1 cellular context compared by ENCODE assay signal in the genomic region with DNA sequence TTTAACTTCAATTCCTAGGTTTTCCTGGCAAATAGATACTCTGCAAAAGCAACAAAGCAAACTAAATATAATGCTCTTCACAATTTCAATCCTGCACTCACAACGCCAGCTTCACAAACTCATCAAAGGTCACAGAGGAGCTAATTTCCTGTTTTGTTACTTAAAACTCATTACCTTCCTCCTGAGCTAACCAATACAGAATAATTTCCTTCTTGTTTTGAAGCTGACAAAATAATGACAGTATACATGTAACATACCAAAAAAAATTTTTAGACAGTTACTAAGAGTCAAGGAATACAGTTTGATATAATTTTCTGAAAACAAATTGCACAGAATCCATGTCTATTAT.
TF ChIP-seq lines count a peak whose summit lies in the region.

No MANE protein-coding gene starts in this region.

TF ChIP-seq in K562, 482 proteins besides CTCF, POLR2A, EP300 and RAD21:
- TF ChIP-seq, protein P1, sequence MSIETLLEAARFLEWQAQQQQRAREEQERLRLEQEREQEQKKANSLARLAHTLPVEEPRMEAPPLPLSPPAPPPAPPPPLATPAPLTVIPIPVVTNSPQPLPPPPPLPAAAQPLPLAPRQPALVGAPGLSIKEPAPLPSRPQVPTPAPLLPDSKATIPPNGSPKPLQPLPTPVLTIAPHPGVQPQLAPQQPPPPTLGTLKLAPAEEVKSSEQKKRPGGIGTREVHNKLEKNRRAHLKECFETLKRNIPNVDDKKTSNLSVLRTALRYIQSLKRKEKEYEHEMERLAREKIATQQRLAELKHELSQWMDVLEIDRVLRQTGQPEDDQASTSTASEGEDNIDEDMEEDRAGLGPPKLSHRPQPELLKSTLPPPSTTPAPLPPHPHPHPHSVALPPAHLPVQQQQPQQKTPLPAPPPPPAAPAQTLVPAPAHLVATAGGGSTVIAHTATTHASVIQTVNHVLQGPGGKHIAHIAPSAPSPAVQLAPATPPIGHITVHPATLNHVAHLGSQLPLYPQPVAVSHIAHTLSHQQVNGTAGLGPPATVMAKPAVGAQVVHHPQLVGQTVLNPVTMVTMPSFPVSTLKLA (conservative IDR thresholded peaks at IDR 0.05): no peak
- TF ChIP-seq CBFA2T2 (conservative IDR thresholded peaks at IDR 0.05) (no peak), GABPB2 (CRISPR knock-in tag; conservative IDR thresholded peaks at IDR 0.05) (no peak), NFE2 (IDR thresholded peaks at IDR 0.05; ENCODE audit: low read depth) (no peak), ZNF583 (CRISPR knock-in tag; IDR thresholded peaks at IDR 0.05) (no peak), KAT2B (IDR thresholded peaks at IDR 0.05; ENCODE audit: low read depth, low read length) (no peak), CEBPB (tag; IDR thresholded peaks at IDR 0.05) (no peak), MCM3 (IDR thresholded peaks at IDR 0.05) (no peak), BRF1 (IDR thresholded peaks at IDR 0.05; ENCODE audit: borderline replicate concordance, extremely low read depth, insufficient read length) (no peak), ZNF23 (CRISPR knock-in tag; IDR thresholded peaks at IDR 0.05) (no peak)
- TF ChIP-seq, protein P2, sequence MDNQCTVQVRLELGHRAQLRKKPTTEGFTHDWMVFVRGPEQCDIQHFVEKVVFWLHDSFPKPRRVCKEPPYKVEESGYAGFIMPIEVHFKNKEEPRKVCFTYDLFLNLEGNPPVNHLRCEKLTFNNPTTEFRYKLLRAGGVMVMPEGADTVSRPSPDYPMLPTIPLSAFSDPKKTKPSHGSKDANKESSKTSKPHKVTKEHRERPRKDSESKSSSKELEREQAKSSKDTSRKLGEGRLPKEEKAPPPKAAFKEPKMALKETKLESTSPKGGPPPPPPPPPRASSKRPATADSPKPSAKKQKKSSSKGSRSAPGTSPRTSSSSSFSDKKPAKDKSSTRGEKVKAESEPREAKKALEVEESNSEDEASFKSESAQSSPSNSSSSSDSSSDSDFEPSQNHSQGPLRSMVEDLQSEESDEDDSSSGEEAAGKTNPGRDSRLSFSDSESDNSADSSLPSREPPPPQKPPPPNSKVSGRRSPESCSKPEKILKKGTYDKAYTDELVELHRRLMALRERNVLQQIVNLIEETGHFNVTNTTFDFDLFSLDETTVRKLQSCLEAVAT (IDR thresholded peaks at IDR 0.05): no peak
- TF ChIP-seq, protein P3, sequence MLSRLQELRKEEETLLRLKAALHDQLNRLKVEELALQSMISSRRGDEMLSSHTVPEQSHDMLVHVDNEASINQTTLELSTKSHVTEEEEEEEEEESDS (CRISPR knock-in tag; IDR thresholded peaks at IDR 0.05): no peak
